1 cellular context compared by ENCODE assay signal in the genomic region with DNA sequence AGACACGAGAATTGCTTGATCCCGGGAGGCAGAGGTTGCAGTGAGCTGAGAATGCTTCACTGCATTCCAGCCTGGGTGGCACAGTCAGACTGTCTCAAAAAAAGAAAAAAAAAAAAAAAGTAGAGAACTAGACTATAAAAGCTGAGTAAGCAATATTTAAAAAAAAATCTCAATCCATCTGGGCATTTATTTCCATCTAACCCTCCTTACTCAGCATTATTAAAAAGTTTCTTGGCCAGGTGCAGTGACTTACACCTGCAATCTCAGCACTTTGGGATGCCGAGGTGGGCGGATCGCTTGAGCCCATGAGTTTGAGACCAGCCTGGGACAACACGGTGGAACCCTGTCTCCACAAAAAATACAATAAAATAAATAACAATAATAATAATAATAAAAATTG.
TF ChIP-seq lines count a peak whose summit lies in the region.

No MANE protein-coding gene starts in this region.

TF ChIP-seq in GM23338, 12 proteins besides CTCF, POLR2A, EP300 and RAD21 (continued from another document):
- TF ChIP-seq, protein P1, sequence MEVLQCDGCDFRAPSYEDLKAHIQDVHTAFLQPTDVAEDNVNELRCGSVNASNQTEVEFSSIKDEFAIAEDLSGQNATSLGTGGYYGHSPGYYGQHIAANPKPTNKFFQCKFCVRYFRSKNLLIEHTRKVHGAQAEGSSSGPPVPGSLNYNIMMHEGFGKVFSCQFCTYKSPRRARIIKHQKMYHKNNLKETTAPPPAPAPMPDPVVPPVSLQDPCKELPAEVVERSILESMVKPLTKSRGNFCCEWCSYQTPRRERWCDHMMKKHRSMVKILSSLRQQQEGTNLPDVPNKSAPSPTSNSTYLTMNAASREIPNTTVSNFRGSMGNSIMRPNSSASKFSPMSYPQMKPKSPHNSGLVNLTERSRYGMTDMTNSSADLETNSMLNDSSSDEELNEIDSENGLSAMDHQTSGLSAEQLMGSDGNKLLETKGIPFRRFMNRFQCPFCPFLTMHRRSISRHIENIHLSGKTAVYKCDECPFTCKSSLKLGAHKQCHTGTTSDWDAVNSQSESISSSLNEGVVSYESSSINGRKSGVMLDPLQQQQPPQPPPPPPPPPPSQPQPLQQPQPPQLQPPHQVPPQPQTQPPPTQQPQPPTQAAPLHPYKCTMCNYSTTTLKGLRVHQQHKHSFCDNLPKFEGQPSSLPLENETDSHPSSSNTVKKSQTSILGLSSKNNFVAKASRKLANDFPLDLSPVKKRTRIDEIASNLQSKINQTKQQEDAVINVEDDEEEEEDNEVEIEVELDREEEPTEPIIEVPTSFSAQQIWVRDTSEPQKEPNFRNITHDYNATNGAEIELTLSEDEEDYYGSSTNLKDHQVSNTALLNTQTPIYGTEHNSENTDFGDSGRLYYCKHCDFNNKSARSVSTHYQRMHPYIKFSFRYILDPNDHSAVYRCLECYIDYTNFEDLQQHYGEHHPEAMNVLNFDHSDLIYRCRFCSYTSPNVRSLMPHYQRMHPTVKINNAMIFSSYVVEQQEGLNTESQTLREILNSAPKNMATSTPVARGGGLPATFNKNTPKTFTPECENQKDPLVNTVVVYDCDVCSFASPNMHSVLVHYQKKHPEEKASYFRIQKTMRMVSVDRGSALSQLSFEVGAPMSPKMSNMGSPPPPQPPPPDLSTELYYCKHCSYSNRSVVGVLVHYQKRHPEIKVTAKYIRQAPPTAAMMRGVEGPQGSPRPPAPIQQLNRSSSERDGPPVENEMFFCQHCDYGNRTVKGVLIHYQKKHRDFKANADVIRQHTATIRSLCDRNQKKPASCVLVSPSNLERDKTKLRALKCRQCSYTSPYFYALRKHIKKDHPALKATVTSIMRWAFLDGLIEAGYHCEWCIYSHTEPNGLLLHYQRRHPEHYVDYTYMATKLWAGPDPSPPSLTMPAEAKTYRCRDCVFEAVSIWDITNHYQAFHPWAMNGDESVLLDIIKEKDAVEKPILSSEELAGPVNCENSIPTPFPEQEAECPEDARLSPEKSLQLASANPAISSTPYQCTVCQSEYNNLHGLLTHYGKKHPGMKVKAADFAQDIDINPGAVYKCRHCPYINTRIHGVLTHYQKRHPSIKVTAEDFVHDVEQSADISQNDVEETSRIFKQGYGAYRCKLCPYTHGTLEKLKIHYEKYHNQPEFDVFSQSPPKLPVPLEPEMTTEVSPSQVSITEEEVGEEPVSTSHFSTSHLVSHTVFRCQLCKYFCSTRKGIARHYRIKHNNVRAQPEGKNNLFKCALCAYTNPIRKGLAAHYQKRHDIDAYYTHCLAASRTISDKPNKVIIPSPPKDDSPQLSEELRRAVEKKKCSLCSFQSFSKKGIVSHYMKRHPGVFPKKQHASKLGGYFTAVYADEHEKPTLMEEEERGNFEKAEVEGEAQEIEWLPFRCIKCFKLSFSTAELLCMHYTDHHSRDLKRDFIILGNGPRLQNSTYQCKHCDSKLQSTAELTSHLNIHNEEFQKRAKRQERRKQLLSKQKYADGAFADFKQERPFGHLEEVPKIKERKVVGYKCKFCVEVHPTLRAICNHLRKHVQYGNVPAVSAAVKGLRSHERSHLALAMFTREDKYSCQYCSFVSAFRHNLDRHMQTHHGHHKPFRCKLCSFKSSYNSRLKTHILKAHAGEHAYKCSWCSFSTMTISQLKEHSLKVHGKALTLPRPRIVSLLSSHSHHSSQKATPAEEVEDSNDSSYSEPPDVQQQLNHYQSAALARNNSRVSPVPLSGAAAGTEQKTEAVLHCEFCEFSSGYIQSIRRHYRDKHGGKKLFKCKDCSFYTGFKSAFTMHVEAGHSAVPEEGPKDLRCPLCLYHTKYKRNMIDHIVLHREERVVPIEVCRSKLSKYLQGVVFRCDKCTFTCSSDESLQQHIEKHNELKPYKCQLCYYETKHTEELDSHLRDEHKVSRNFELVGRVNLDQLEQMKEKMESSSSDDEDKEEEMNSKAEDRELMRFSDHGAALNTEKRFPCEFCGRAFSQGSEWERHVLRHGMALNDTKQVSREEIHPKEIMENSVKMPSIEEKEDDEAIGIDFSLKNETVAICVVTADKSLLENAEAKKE (CRISPR knock-in tag; IDR thresholded peaks at IDR 0.05), result no peak
- TF ChIP-seq ZNF114 (CRISPR knock-in tag; IDR thresholded peaks at IDR 0.05), result no peak
- no peak for TF ChIP-seq JUNB (IDR thresholded peaks at IDR 0.05; ENCODE audit: unreplicated experiment)
- no peak for TF ChIP-seq CREB1 (CRISPR knock-in tag; IDR thresholded peaks at IDR 0.05; ENCODE audit: low read depth)
- TF ChIP-seq STAT1 (IDR thresholded peaks at IDR 0.05; ENCODE audit: unreplicated experiment), result no peak
- TF ChIP-seq NANOG (IDR thresholded peaks at IDR 0.05; ENCODE audit: borderline replicate concordance), result no peak
- TF ChIP-seq EZH2phosphoT487 (IDR thresholded peaks at IDR 0.05; ENCODE audit: unreplicated experiment), result no peak
- no peak for TF ChIP-seq EZH2 (IDR thresholded peaks at IDR 0.05; ENCODE audit: low read depth, unreplicated experiment)
- no peak for TF ChIP-seq ZNF331 (CRISPR knock-in tag; IDR thresholded peaks at IDR 0.05; ENCODE audit: low read depth)
